15 cellular contexts compared by ENCODE assay signal in the genomic region with DNA sequence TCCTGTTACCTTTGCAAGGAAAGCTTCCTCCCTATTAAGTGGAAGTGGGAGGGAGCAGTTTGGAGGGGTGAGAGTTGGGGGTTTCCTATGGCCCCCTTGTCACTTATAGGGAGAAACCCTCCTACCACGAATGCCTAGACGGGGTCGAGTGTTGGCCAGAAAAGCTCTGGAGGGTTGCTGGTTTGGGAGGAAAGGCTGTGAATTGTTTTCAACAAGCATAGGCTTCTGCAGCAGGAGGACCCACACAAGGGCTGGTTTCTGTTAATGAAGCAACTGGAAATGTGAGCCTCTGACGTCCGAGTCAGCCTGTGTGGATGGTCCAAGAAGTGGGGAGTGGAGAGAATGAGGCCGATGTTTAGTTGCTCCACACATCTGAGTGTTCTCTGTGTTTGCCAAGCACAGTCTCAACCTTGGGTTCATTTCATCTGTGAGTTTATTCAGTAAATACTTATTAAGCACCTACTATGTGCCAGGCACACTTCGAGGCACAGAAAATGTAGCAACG.
"Had no signal": no experiment of that assay in that cellular context is flagged by ENCODE, and none has a peak within 500 bp of the region (broad histone marks: within the 10 kb centered on the region; RNA-seq: fewer than 3 reads in every experiment).

No MANE protein-coding gene starts in this region.

- H3K4me3 Mint-ChIP-seq: activated CD8-positive, alpha-beta T cell treated with anti-CD3 and anti-CD28 coated beads, Interleukin-2, amount 10 ng/mL, durations not matched to agents 7 days and 5 days; activated naive CD8-positive, alpha-beta T cell treated with anti-CD3 and anti-CD28 coated beads, Interleukin-2, amount 50 U/mL, for 24 hours; WTC11 had no signal

- H3K36me3 Mint-ChIP-seq: WTC11 had no signal

- H3K4me3 ChIP-seq: prostate gland, tibial nerve, vagina had no signal

- ATAC-seq: activated CD8-positive, alpha-beta T cell treated with anti-CD3 and anti-CD28 coated beads, Interleukin-2, amount 10 ng/mL, durations not matched to agents 7 days and 5 days; activated naive CD8-positive, alpha-beta T cell treated with anti-CD3 and anti-CD28 coated beads, Interleukin-2, amount 50 U/mL, for 24 hours; foreskin keratinocyte; WTC11 had no signal

- H3K9me3 Mint-ChIP-seq: activated naive CD8-positive, alpha-beta T cell treated with anti-CD3 and anti-CD28 coated beads, Interleukin-2, amount 50 U/mL, for 24 hours had no signal

- DNase-seq: activated CD4-positive, alpha-beta T cell treated with anti-CD3 and anti-CD28 coated beads for 48 hours; activated CD8-positive, alpha-beta T cell treated with anti-CD3 and anti-CD28 coated beads, Interleukin-2, amount 10 ng/mL, durations not matched to agents 7 days and 5 days; activated naive CD4-positive, alpha-beta T cell; activated naive CD8-positive, alpha-beta T cell treated with anti-CD3 and anti-CD28 coated beads, Interleukin-2, amount 50 U/mL, for 24 hours; activated T-cell treated with anti-CD3 and anti-CD28 coated beads for 4 hours; foreskin keratinocyte; right cardiac atrium; small intestine; stimulated activated CD4-positive, alpha-beta T cell treated with anti-CD3 and anti-CD28 coated beads, Interleukin-4, amount 100 ng/mL, for 24 hours; stimulated activated naive CD4-positive, alpha-beta T cell treated with Interleukin-2 at 50 U/mL for 16 hours; T-helper 2 cell had no signal

- H3K27ac Mint-ChIP-seq: activated CD8-positive, alpha-beta T cell treated with anti-CD3 and anti-CD28 coated beads, Interleukin-2, amount 10 ng/mL, durations not matched to agents 7 days and 5 days; activated naive CD8-positive, alpha-beta T cell treated with anti-CD3 and anti-CD28 coated beads, Interleukin-2, amount 50 U/mL, for 24 hours; WTC11 had no signal
